Comparison of ENCODE assay signal across 22 cellular contexts in genomic region chr1:243529512-243529911, GRCh38.
A peak's percentile ranks its signal among the peaks of the same experiment; 100 is the strongest.
DNase-seq lines count a peak whose midpoint lies in the region; ATAC-seq and TF ChIP-seq lines count a peak whose summit lies in the region.
"Had no signal": no experiment of that assay in that cellular context is flagged by ENCODE, and none has a peak within 500 bp of the region (broad histone marks: within the 10 kb centered on the region; RNA-seq: fewer than 3 reads in every experiment).

No MANE protein-coding gene starts in this region.

- no peak overlapping the region for H3K4ac ChIP-seq in IMR-90 (ENCODE audit: low read depth, low read length)

- H3K4me2 ChIP-seq in IMR-90 (ENCODE audit: low read depth, low read length), result no peak overlapping the region
- H3K4me2 ChIP-seq: A549; BLaER1 treated with 17β-estradiol and CSF1 and Interleukin-3, amounts not matched to agents 10 nM and 100 nM; GM23338 had no signal

- no peak for ATAC-seq in natural killer cell treated with Interleukin-12 subunit alpha and Interleukin-12 subunit beta and Interleukin-15 and Interleukin-18, amount 100 ng/mL, for 72 hours
- ATAC-seq in natural killer cell, result no peak
- no peak for ATAC-seq in IMR-90 (ENCODE audit: low read depth)
- no peak for ATAC-seq in stimulated activated effector memory CD8-positive, alpha-beta T cell treated with anti-CD3 and anti-CD28 coated beads, Interleukin-12 subunit alpha, Interleukin-12 subunit beta, amount 100 ng/mL, for 72 hours
- no peak for ATAC-seq in GM18517 (IDR thresholded peaks at IDR 0.05; ENCODE audit: unreplicated experiment)
- ATAC-seq: A549, GM12878, GM23338 had no signal

- peaks cover 6 to 8% of the 10 kb centered on the region in 2 experiments; a peak in 3 of 4 replicates for H3K79me1 ChIP-seq in IMR-90 (ENCODE audit: low read depth in 1 of 2, low read length in 2 of 2)

- peak overlapping the region; percentile 49 for H3K4me3 Mint-ChIP-seq in natural killer cell treated with Interleukin-12 subunit alpha and Interleukin-12 subunit beta and Interleukin-15 and Interleukin-18, amount 100 ng/mL, for 72 hours
- no peak overlapping the region for H3K4me3 Mint-ChIP-seq in natural killer cell
- no peak overlapping the region for H3K4me3 Mint-ChIP-seq in stimulated activated effector memory CD8-positive, alpha-beta T cell treated with anti-CD3 and anti-CD28 coated beads, Interleukin-12 subunit alpha, Interleukin-12 subunit beta, amount 100 ng/mL, for 72 hours
- H3K4me3 Mint-ChIP-seq: CD14-positive monocyte; CD4-positive, alpha-beta memory T cell; GM23338; HFFc6 had no signal

- no peak overlapping the region for H3K27ac Mint-ChIP-seq in natural killer cell treated with Interleukin-12 subunit alpha and Interleukin-12 subunit beta and Interleukin-15 and Interleukin-18, amount 100 ng/mL, for 72 hours
- H3K27ac Mint-ChIP-seq in natural killer cell, result no peak overlapping the region
- H3K27ac Mint-ChIP-seq in stimulated activated effector memory CD8-positive, alpha-beta T cell treated with anti-CD3 and anti-CD28 coated beads, Interleukin-12 subunit alpha, Interleukin-12 subunit beta, amount 100 ng/mL, for 72 hours, result peak overlapping the region; percentile 35
- H3K27ac Mint-ChIP-seq: CD14-positive monocyte, GM23338, HFFc6 had no signal

- intact Hi-C loops in natural killer cell (cut with micrococcal nuclease), result no loop called here
- intact Hi-C loops in IMR-90 (cut with micrococcal nuclease), result no loop called here

- TF ChIP-seq RAD21 in IMR-90 (IDR thresholded peaks at IDR 0.05; ENCODE audit: low read length), result no peak

- H3K14ac ChIP-seq in IMR-90 (replicated peaks; ENCODE audit: low read depth, low read length), result no peak overlapping the region

- in situ Hi-C loops in IMR-90 (cut with MboI; ENCODE audit: low sequenced_read_pairs), result no loop called here

- H4K8ac ChIP-seq in IMR-90 (ENCODE audit: low read depth in 2 of 2, low read length in 2 of 2), result no peak overlapping the region

- no peaks in the 10 kb centered on the region for H3K9me3 ChIP-seq in IMR-90 (ENCODE audit: control insufficient read depth, insufficient read depth, low read length)
- H3K9me3 ChIP-seq: A549, BE2C, Caco-2, HAP-1 had no signal

- H3K36me3 ChIP-seq in IMR-90 (ENCODE audit: control insufficient read depth, insufficient read depth, low read length), result peaks cover 4% of the 10 kb centered on the region; the same call in 1 of the 2 replicates
- H3K36me3 ChIP-seq: BE2C, HAP-1 had no signal

- no peak overlapping the region for H3K56ac ChIP-seq in IMR-90 (ENCODE audit: extremely low read depth, insufficient read depth, low read length)

- no peak overlapping the region for H2AK9ac ChIP-seq in IMR-90 (replicated peaks; ENCODE audit: low read depth, low read length, poor library complexity)

- no CpG with 5 or more reads among the region's 4 CpGs for WGBS in IMR-90 (ENCODE audit: extremely low coverage in 2 of 2, insufficient read length in 1 of 2), 2 experiments

- no peaks in the 10 kb centered on the region for H3K27me3 Mint-ChIP-seq in natural killer cell treated with Interleukin-12 subunit alpha and Interleukin-12 subunit beta and Interleukin-15 and Interleukin-18, amount 100 ng/mL, for 72 hours
- H3K27me3 Mint-ChIP-seq in natural killer cell (ENCODE audit: low read depth in 2 of 2), result no peaks in the 10 kb centered on the region
- H3K27me3 Mint-ChIP-seq: CD4-positive, alpha-beta memory T cell had no signal

- peaks cover 16 to 39% of the 10 kb centered on the region in 2 donors for H3K4me1 Mint-ChIP-seq in natural killer cell treated with Interleukin-12 subunit alpha and Interleukin-12 subunit beta and Interleukin-15 and Interleukin-18, amount 100 ng/mL, for 72 hours (ENCODE audit: low read depth in 2 of 2)
- peaks cover 19 to 25% of the 10 kb centered on the region in 2 donors for H3K4me1 Mint-ChIP-seq in natural killer cell
- H3K4me1 Mint-ChIP-seq in stimulated activated effector memory CD8-positive, alpha-beta T cell treated with anti-CD3 and anti-CD28 coated beads, Interleukin-12 subunit alpha, Interleukin-12 subunit beta, amount 100 ng/mL, for 72 hours, result peaks cover 23% of the 10 kb centered on the region

- peaks cover 7% of the 10 kb centered on the region for H3K9me3 Mint-ChIP-seq in natural killer cell treated with Interleukin-12 subunit alpha and Interleukin-12 subunit beta and Interleukin-15 and Interleukin-18, amount 100 ng/mL, for 72 hours
- H3K9me3 Mint-ChIP-seq in natural killer cell, result peaks cover 0 to 2% of the 10 kb centered on the region in 2 donors
- peaks cover 7% of the 10 kb centered on the region for H3K9me3 Mint-ChIP-seq in stimulated activated effector memory CD8-positive, alpha-beta T cell treated with anti-CD3 and anti-CD28 coated beads, Interleukin-12 subunit alpha, Interleukin-12 subunit beta, amount 100 ng/mL, for 72 hours
- H3K9me3 Mint-ChIP-seq: HFFc6 had no signal

- no peak for TF ChIP-seq CTCF in natural killer cell (IDR thresholded peaks at IDR 0.05)
- no peak for TF ChIP-seq CTCF in IMR-90 (conservative IDR thresholded peaks at IDR 0.05; ENCODE audit: low read depth, low read length)

- peaks cover 3% of the 10 kb centered on the region; the same call in 1 of the 2 replicates for H3K9me1 ChIP-seq in IMR-90 (ENCODE audit: insufficient read depth, low read length)

- dilution Hi-C loops in IMR-90 (cut with HindIII; ENCODE audit: low sequenced_read_pairs, unreplicated experiment), result no loop called here

- peaks cover 21% of the 10 kb centered on the region for H3K36me3 Mint-ChIP-seq in natural killer cell treated with Interleukin-12 subunit alpha and Interleukin-12 subunit beta and Interleukin-15 and Interleukin-18, amount 100 ng/mL, for 72 hours
- no peaks in the 10 kb centered on the region for H3K36me3 Mint-ChIP-seq in natural killer cell
- H3K36me3 Mint-ChIP-seq in stimulated activated effector memory CD8-positive, alpha-beta T cell treated with anti-CD3 and anti-CD28 coated beads, Interleukin-12 subunit alpha, Interleukin-12 subunit beta, amount 100 ng/mL, for 72 hours, result no peaks in the 10 kb centered on the region

- no peak overlapping the region for H4K5ac ChIP-seq in IMR-90 (ENCODE audit: low read depth, low read length)

- H2AFZ ChIP-seq in IMR-90 (replicated peaks; ENCODE audit: low read length, poor library complexity), result no peak overlapping the region
- H2AFZ ChIP-seq: GM23338 had no signal

- no peak overlapping the region for H2BK20ac ChIP-seq in IMR-90 (ENCODE audit: low read depth, low read length)

- no peak overlapping the region for H3K23ac ChIP-seq in IMR-90 (ENCODE audit: low read depth, low read length)

- H2BK120ac ChIP-seq in IMR-90 (ENCODE audit: low read depth, low read length), result no peak overlapping the region

- no peak for TF ChIP-seq POLR2A in IMR-90 (IDR thresholded peaks at IDR 0.05; ENCODE audit: low read depth, low read length)

- H2AK5ac ChIP-seq in IMR-90 (ENCODE audit: low read depth, low read length), result no peak overlapping the region

- DNase-seq in natural killer cell treated with Interleukin-12 subunit alpha and Interleukin-12 subunit beta and Interleukin-15 and Interleukin-18, amount 100 ng/mL, for 72 hours (ENCODE audit: low spot score), result no peak
- DNase-seq in natural killer cell (no peak), IMR-90 (no peak), substantia nigra (lab: John Stamatoyannopoulos, UW) (no peak)
- no peak for DNase-seq in stimulated activated effector memory CD8-positive, alpha-beta T cell treated with anti-CD3 and anti-CD28 coated beads, Interleukin-12 subunit alpha, Interleukin-12 subunit beta, amount 100 ng/mL, for 72 hours (ENCODE audit: low spot score in 2 of 2)
- DNase-seq: 8988T; ACHN; AML-193; BE2C; Caco-2; CD4-positive, alpha-beta memory T cell; DMS79; EL; GDM1; HFFc6 had no signal

- H3K27ac ChIP-seq in IMR-90 (ENCODE audit: insufficient read depth, low read length) (no peak overlapping the region), substantia nigra (ENCODE audit: low read depth, low read length, poor library complexity, severe bottlenecking) (no peak overlapping the region)
- H3K27ac ChIP-seq: A549; BLaER1 treated with 17β-estradiol and CSF1 and Interleukin-3, amounts not matched to agents 10 nM and 100 nM had no signal

- H2BK5ac ChIP-seq in IMR-90 (ENCODE audit: low read depth, low read length, poor library complexity, severe bottlenecking), result no peak overlapping the region

- BruUV-seq in IMR-90 (replicated peaks; lab: Mats Ljungman, UMichigan), result no TSS peak

- no peak overlapping the region for H3K4me3 ChIP-seq in IMR-90 (ENCODE audit: insufficient read depth, low read depth, low read length)
- H3K4me3 ChIP-seq: A549; BLaER1 treated with 17β-estradiol and CSF1 and Interleukin-3, amounts not matched to agents 10 nM and 100 nM; GM12878; GM23338; HAP-1 had no signal

- H3K4me1 ChIP-seq in IMR-90 (ENCODE audit: control insufficient read depth, insufficient read depth, low read length), result peaks cover 3% of the 10 kb centered on the region
- H3K4me1 ChIP-seq: BE2C, Caco-2 had no signal

- CTCF ChIA-PET in IMR-90 (lab: Yijun Ruan, JAX), result interaction anchor here (0.7 kb wide), 1 partner anchor 11 kb away, joined by 3 read pairs; no protein-coding TSS in a partner anchor

- H4K91ac ChIP-seq in IMR-90 (ENCODE audit: insufficient read depth, low read depth, low read length), result no peak overlapping the region

- H3K18ac ChIP-seq in IMR-90 (ENCODE audit: low read depth, low read length), result no peak overlapping the region

- peaks cover 3% of the 10 kb centered on the region; the same call in 1 of the 2 replicates for H4K20me1 ChIP-seq in IMR-90 (ENCODE audit: insufficient read depth, low read length)
- H4K20me1 ChIP-seq: BLaER1 treated with 17β-estradiol and CSF1 and Interleukin-3, amounts not matched to agents 10 nM and 100 nM had no signal

- H2BK15ac ChIP-seq in IMR-90 (ENCODE audit: low read depth, low read length), result no peak overlapping the region

- POLR2A ChIA-PET in IMR-90 (lab: Charles Lee; ENCODE audit: unreplicated experiment), result no interaction called here

- H3K27me3 ChIP-seq in IMR-90 (ENCODE audit: control insufficient read depth, insufficient read depth, low read length), result no peaks in the 10 kb centered on the region
- H3K27me3 ChIP-seq: BE2C; BLaER1 treated with 17β-estradiol and CSF1 and Interleukin-3, amounts not matched to agents 10 nM and 100 nM had no signal

- H3K9ac ChIP-seq in IMR-90 (ENCODE audit: low read depth, low read length), result no peak overlapping the region
- H3K9ac ChIP-seq: BLaER1 treated with 17β-estradiol and CSF1 and Interleukin-3, amounts not matched to agents 10 nM and 100 nM had no signal

TF ChIP-seq in IMR-90, 13 proteins besides CTCF, POLR2A, EP300 and RAD21:
- TF ChIP-seq BHLHE40 (IDR thresholded peaks at IDR 0.05; ENCODE audit: low read depth, low read length), result no peak
- no peak for TF ChIP-seq FOS (IDR thresholded peaks at IDR 0.05; ENCODE audit: low read depth, low read length)
- peak; percentile 77 for TF ChIP-seq CEBPB (IDR thresholded peaks at IDR 0.05; ENCODE audit: low read depth, low read length)
- TF ChIP-seq CHD1 (IDR thresholded peaks at IDR 0.05; ENCODE audit: low read depth, low read length), result no peak
